Comparison of ENCODE assay signal across 3 cellular contexts in the genomic region with DNA sequence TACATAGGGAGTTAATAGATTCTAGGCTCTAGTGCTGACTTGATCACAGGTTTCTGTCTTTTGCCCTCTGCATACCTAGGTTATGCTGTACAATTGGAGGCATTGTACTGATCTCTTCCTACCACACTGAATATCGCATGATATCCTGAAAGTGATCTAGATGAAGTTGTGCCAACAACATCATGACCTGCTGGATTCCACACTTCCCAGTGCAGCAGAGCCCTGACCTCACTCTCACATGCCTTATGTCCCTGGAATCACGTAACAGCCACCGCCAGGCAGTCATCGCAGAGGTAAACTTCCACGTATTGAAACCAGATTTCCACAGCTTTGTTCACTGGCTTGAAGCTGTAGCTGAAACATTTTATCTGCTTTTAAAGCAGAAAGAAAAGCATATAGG.
TF ChIP-seq lines count a peak whose summit lies in the region.

No MANE protein-coding gene starts in this region.

TF ChIP-seq in SK-N-SH treated with all-trans-retinoic acid at 6 μM for 48 hours, 23 proteins besides CTCF, POLR2A, EP300 and RAD21 (continued from another document):
- TF ChIP-seq POU6F1 (CRISPR knock-in tag; IDR thresholded peaks at IDR 0.05; ENCODE audit: borderline replicate concordance, low read depth) (no peak), ZFP3 (CRISPR knock-in tag; IDR thresholded peaks at IDR 0.05) (no peak), GLIS3 (CRISPR knock-in tag; IDR thresholded peaks at IDR 0.05) (no peak), ZC3H10 (CRISPR knock-in tag; IDR thresholded peaks at IDR 0.05) (no peak), ESRRG (CRISPR knock-in tag; IDR thresholded peaks at IDR 0.05) (no peak), ZNF565 (CRISPR knock-in tag; conservative IDR thresholded peaks at IDR 0.05; ENCODE audit: low read depth) (no peak), PPARA (CRISPR knock-in tag; IDR thresholded peaks at IDR 0.05; ENCODE audit: borderline replicate concordance) (no peak), SNAI2 (CRISPR knock-in tag; IDR thresholded peaks at IDR 0.05) (no peak)

TF ChIP-seq in SK-N-SH, 30 proteins besides CTCF, POLR2A, EP300 and RAD21 (continued from another document):
- TF ChIP-seq ZBTB33 (IDR thresholded peaks at IDR 0.05; ENCODE audit: borderline replicate concordance, low read depth) (no peak), RXRA (IDR thresholded peaks at IDR 0.05; ENCODE audit: borderline replicate concordance, low read depth) (no peak), MXI1 (IDR thresholded peaks at IDR 0.05; ENCODE audit: low read depth, low read length) (no peak), FOXJ3 (CRISPR knock-in tag; IDR thresholded peaks at IDR 0.05) (no peak), FOSL2 (IDR thresholded peaks at IDR 0.05; ENCODE audit: borderline replicate concordance, low read depth) (no peak), REST (IDR thresholded peaks at IDR 0.05; ENCODE audit: low read depth, low read length) (no peak), JUND (IDR thresholded peaks at IDR 0.05) (no peak), USF2 (IDR thresholded peaks at IDR 0.05; ENCODE audit: borderline replicate concordance, low read depth, low read length) (no peak), GABPA (IDR thresholded peaks at IDR 0.05; ENCODE audit: low read depth) (no peak)

TF ChIP-seq in WTC11, 78 proteins besides CTCF, POLR2A, EP300 and RAD21 (continued from another document):
- TF ChIP-seq ZBTB43 (CRISPR knock-in tag; IDR thresholded peaks at IDR 0.05) (no peak), SOX15 (CRISPR knock-in tag; IDR thresholded peaks at IDR 0.05) (no peak), ZBTB21 (CRISPR knock-in tag; IDR thresholded peaks at IDR 0.05; ENCODE audit: borderline replicate concordance) (no peak), KAT7 (CRISPR knock-in tag; IDR thresholded peaks at IDR 0.05; ENCODE audit: borderline replicate concordance) (no peak), CREB1 (CRISPR knock-in tag; IDR thresholded peaks at IDR 0.05) (no peak)
